ENCODE assay signal across 9 cellular contexts in genomic region chr13:77028202-77028601, GRCh38. TPM values are rescaled to one million over a fixed set of nuclear protein-coding genes. Genes with fewer than 3 reads are reported as not detected.
DNase-seq lines count a peak whose midpoint lies in the region; ATAC-seq, FAIRE-seq and TF ChIP-seq lines count a peak whose summit lies in the region.
"Had no signal": no experiment of that assay in that cellular context is flagged by ENCODE, and none has a peak within 500 bp of the region (broad histone marks: within the 10 kb centered on the region; RNA-seq: fewer than 3 reads in every experiment).

No MANE protein-coding gene starts in this region.

- peaks cover 38 to 47% (median 47%) of the 10 kb centered on the region in 3 donors for H3K4me1 Mint-ChIP-seq in CD8-positive, alpha-beta memory T cell
- peaks cover 35% of the 10 kb centered on the region for H3K4me1 Mint-ChIP-seq in central memory CD8-positive, alpha-beta T cell
- peaks cover 37 to 40% of the 10 kb centered on the region in 2 donors for H3K4me1 Mint-ChIP-seq in natural killer cell

- ATAC-seq in central memory CD8-positive, alpha-beta T cell (replicated peaks; ENCODE audit: extremely low read depth, poor library complexity, severe bottlenecking), result no peak
- ATAC-seq in natural killer cell (no peak), HG03565 (IDR thresholded peaks at IDR 0.05; ENCODE audit: unreplicated experiment) (no peak)

- no peaks in the 10 kb centered on the region for H3K36me3 ChIP-seq in CD8-positive, alpha-beta memory T cell (ENCODE audit: insufficient read depth, low read length)
- H3K36me3 ChIP-seq: upper lobe of left lung had no signal

- no peak for FAIRE-seq in D721Med (lab: Jason Lieb, UNC)

- CTCF ChIA-PET in CD8-positive, alpha-beta memory T cell (lab: Charles Lee), result interaction anchor here (1.0 to 3.4 kb wide), 3 partner anchors 28 to 48 kb away, joined by 3 to 27 read pairs (median 3); partner anchors contain the start of gene CLN5
- CTCF ChIA-PET in RWPE1 (lab: Yijun Ruan, JAX), result interaction anchor here (0.9 kb wide), 1 partner anchor 507 kb away, joined by 3 read pairs; the partner anchor contains the start of gene SCEL

- H3K9me3 ChIP-seq in CD8-positive, alpha-beta memory T cell (ENCODE audit: low read length), result no peaks in the 10 kb centered on the region
- H3K9me3 ChIP-seq: upper lobe of left lung had no signal

- peaks cover 3 to 19% (median 9%) of the 10 kb centered on the region in 3 donors for H3K36me3 Mint-ChIP-seq in CD8-positive, alpha-beta memory T cell
- H3K36me3 Mint-ChIP-seq in central memory CD8-positive, alpha-beta T cell (ENCODE audit: insufficient read depth), result peaks cover 19% of the 10 kb centered on the region
- no peaks in the 10 kb centered on the region for H3K36me3 Mint-ChIP-seq in natural killer cell

- POLR2A ChIA-PET in CD8-positive, alpha-beta memory T cell (lab: Charles Lee), result interaction anchor here (1.0 to 3.8 kb wide), 3 partner anchors 15 to 37 kb away, joined by 3 to 95 read pairs (median 4); partner anchors contain the start of gene CLN5
- POLR2A ChIA-PET in RWPE1 (lab: Yijun Ruan, JAX; ENCODE audit: low non-redundant PET), result no interaction called here

- no peaks in the 10 kb centered on the region for H3K9me3 Mint-ChIP-seq in CD8-positive, alpha-beta memory T cell
- no peaks in the 10 kb centered on the region for H3K9me3 Mint-ChIP-seq in central memory CD8-positive, alpha-beta T cell
- H3K9me3 Mint-ChIP-seq in natural killer cell, result no peaks in the 10 kb centered on the region

- intact Hi-C loops in natural killer cell (cut with micrococcal nuclease), result loop anchor here (5.0 kb wide), 1 partner anchor 299 kb away; the partner anchor contains the start of gene MYCBP2

- H3K4me3 ChIP-seq in CD8-positive, alpha-beta memory T cell (ENCODE audit: low read length), result no peak overlapping the region

- no peak overlapping the region for H3K27ac ChIP-seq in CD8-positive, alpha-beta memory T cell (ENCODE audit: low read depth, low read length)
- H3K27ac ChIP-seq in RWPE1, result no peak overlapping the region

- H3K27me3 ChIP-seq in CD8-positive, alpha-beta memory T cell (ENCODE audit: insufficient read depth, low read length, poor library complexity, severe bottlenecking), result no peaks in the 10 kb centered on the region
- H3K27me3 ChIP-seq: upper lobe of left lung had no signal

- TF ChIP-seq CTCF in natural killer cell (IDR thresholded peaks at IDR 0.05) (no peak), D721Med (IDR thresholded peaks at IDR 0.05; ENCODE audit: insufficient read depth, missing control alignments) (no peak), RWPE1 (conservative IDR thresholded peaks at IDR 0.05; ENCODE audit: low read depth) (no peak)

- DNase-seq in CD8-positive, alpha-beta memory T cell, result no peak
- DNase-seq in NCI-H2196 (lab: John Stamatoyannopoulos, UW; ENCODE audit: unreplicated experiment) (peak; percentile 21), natural killer cell (no peak), D721Med (ENCODE audit: insufficient read length, low spot score) (no peak), OCI-M1 (lab: John Stamatoyannopoulos, UW) (no peak), RWPE1 (ENCODE audit: low spot score) (no peak)
- no peak for DNase-seq in central memory CD8-positive, alpha-beta T cell (ENCODE audit: low spot score in 2 of 2)

- peaks cover 8 to 15% of the 10 kb centered on the region in 2 donors for H3K27me3 Mint-ChIP-seq in CD8-positive, alpha-beta memory T cell
- H3K27me3 Mint-ChIP-seq in central memory CD8-positive, alpha-beta T cell, result no peaks in the 10 kb centered on the region
- H3K27me3 Mint-ChIP-seq in natural killer cell (ENCODE audit: low read depth in 2 of 2), result peaks cover 28 to 40% of the 10 kb centered on the region in 2 donors

- H3K27ac Mint-ChIP-seq in CD8-positive, alpha-beta memory T cell, result peak overlapping the region in 5 of 8 donors; percentile 7 to 93 (median 40)
- no peak overlapping the region for H3K27ac Mint-ChIP-seq in central memory CD8-positive, alpha-beta T cell (ENCODE audit: low read depth)
- peak overlapping the region in 1 of 2 donors; percentile 88 for H3K27ac Mint-ChIP-seq in natural killer cell

- H3K4me1 ChIP-seq in CD8-positive, alpha-beta memory T cell (ENCODE audit: insufficient read depth, low read length), result peaks cover 37% of the 10 kb centered on the region

- H3K4me3 Mint-ChIP-seq in CD8-positive, alpha-beta memory T cell, result peak overlapping the region; percentile 88 to 99 (median 94)
- H3K4me3 Mint-ChIP-seq in central memory CD8-positive, alpha-beta T cell, result peak overlapping the region; percentile 94
- peak overlapping the region; percentile 98 for H3K4me3 Mint-ChIP-seq in natural killer cell

RNA-seq across cellular contexts. Expression of gene FBXL3, which starts 1.2 kb away (rescaled TPM):
- 10 to 100 TPM; 41.7 to 45.0 TPM for total RNA-seq in CD8-positive, alpha-beta memory T cell
- 34.5 TPM for polyA plus RNA-seq in CD8-positive, alpha-beta memory T cell
- total RNA-seq in natural killer cell, result 10 to 100 TPM; 57.1 to 61.9 (median 58.0) TPM

RNA-seq across cellular contexts. Expression of gene CLN5, which starts 36.3 kb away (rescaled TPM):
- 10 to 100 TPM; 14.0 to 15.9 TPM for total RNA-seq in CD8-positive, alpha-beta memory T cell
- 12.0 TPM for polyA plus RNA-seq in CD8-positive, alpha-beta memory T cell
- total RNA-seq in natural killer cell, result 10 to 100 TPM; 12.0 to 14.4 (median 13.9) TPM
